8 cellular contexts compared by ENCODE assay signal in the genomic region with DNA sequence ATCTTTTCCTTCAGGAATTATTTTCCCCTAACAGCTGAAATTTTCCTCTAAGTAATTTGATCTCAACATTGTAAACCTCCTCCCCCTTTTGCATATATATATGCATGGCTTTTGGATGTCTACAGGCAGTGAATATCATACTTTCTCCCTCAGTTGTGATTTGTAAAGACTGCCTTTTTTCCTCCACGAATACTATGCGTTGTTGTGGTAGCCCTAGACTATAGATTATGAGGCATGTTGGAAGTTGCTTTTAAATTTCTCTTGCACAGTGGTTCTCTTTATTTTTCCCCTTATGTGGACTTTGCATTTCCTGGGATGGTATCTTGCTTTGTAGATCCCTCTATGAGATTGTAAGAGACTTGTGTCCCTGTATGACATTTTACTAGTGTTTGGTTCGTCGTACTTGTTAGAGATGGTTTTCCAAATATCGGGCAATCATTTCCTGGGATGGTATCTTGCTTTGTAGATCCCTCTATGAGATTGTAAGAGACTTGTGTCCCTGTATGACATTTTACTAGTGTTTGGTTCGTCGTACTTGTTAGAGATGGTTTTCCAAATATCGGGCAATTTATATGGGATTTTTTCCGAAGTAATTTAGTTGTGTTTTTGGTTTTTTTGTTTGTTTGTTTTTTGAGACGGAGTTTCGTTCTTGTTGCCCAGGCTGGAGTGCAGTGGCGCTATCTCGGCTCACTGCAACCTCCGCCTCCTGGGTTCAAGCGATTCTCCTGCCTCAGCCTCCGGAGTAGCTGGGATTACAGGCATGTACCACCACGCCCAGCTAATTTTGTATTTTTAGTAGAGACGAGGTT. TPM values are rescaled to one million over a fixed set of nuclear protein-coding genes. Genes with fewer than 3 reads are reported as not detected.
A peak's percentile ranks its signal among the peaks of the same experiment; 100 is the strongest.
DNase-seq lines count a peak whose midpoint lies in the region; ATAC-seq, FAIRE-seq and TF ChIP-seq lines count a peak whose summit lies in the region.
"Not testable (repeated sequence)": the region's sequence is repeated elsewhere in the genome, so short reads cannot be mapped to it uniquely, and the experiment has no call there.

No MANE protein-coding gene starts in this region.

- H3K27ac Mint-ChIP-seq in CD4-positive, CD25-positive, alpha-beta regulatory T cell = peak overlapping the region; percentile 79 to 98 (median 94)
- peak overlapping the region; percentile 95 for H3K27ac Mint-ChIP-seq in activated naive CD8-positive, alpha-beta T cell
- H3K27ac Mint-ChIP-seq in endodermal cell = peak overlapping the region; percentile 95

- H3K27me3 ChIP-seq in CD4-positive, CD25-positive, alpha-beta regulatory T cell (ENCODE audit: control insufficient read depth, insufficient read depth, low read length); SJCRH30; endodermal cell (ENCODE audit: control insufficient read depth, insufficient read depth, low read length, poor library complexity, severe bottlenecking); neuron (ENCODE audit: insufficient read depth, low read length); suprapubic skin: not testable (repeated sequence)

- not testable (repeated sequence) for H3K27me3 Mint-ChIP-seq in CD4-positive, CD25-positive, alpha-beta regulatory T cell; activated naive CD8-positive, alpha-beta T cell; endodermal cell (ENCODE audit: insufficient read depth)

- H3K36me3 Mint-ChIP-seq in CD4-positive, CD25-positive, alpha-beta regulatory T cell; activated naive CD8-positive, alpha-beta T cell; endodermal cell (ENCODE audit: low read depth): not testable (repeated sequence)

- not testable (repeated sequence) for TF ChIP-seq EP300 in suprapubic skin (IDR thresholded peaks at IDR 0.05)

- not testable (repeated sequence) for TF ChIP-seq CTCF in endodermal cell (conservative IDR thresholded peaks at IDR 0.05); suprapubic skin (IDR thresholded peaks at IDR 0.05)

- H3K9ac ChIP-seq in endodermal cell (ENCODE audit: extremely low read depth, low read length, poor library complexity, severe bottlenecking) = peak overlapping the region; percentile 65

- not testable (repeated sequence) for ATAC-seq in CD4-positive, CD25-positive, alpha-beta regulatory T cell (ENCODE audit: low read depth in 2 of 2)

- TF ChIP-seq POLR2A in suprapubic skin (IDR thresholded peaks at IDR 0.05) = not testable (repeated sequence)

- peak overlapping the region; percentile 97 to 100 (median 98) for H3K4me3 Mint-ChIP-seq in CD4-positive, CD25-positive, alpha-beta regulatory T cell
- H3K4me3 Mint-ChIP-seq in activated naive CD8-positive, alpha-beta T cell = peak overlapping the region; percentile 100
- peak overlapping the region; percentile 99 for H3K4me3 Mint-ChIP-seq in endodermal cell

- 86 to 93% methylated on average over 3 to 16 of the region's 18 CpGs for WGBS in endodermal cell (ENCODE audit: insufficient coverage in 1 of 2, insufficient read length in 1 of 2), 2 experiments
- 71% methylated on average over 18 of the region's 18 CpGs for WGBS in suprapubic skin

- H3K36me3 ChIP-seq in CD4-positive, CD25-positive, alpha-beta regulatory T cell (ENCODE audit: control insufficient read depth, insufficient read depth, low read length); SJCRH30; suprapubic skin: not testable (repeated sequence)
- H3K36me3 ChIP-seq in endodermal cell (ENCODE audit: control insufficient read depth, insufficient read depth, low read length) = peaks cover 13% of the 10 kb centered on the region
- peaks cover 10% of the 10 kb centered on the region for H3K36me3 ChIP-seq in neuron (ENCODE audit: insufficient read depth, low read length)

- H3K4me1 ChIP-seq in CD4-positive, CD25-positive, alpha-beta regulatory T cell (ENCODE audit: control insufficient read depth, insufficient read depth, low read length, poor library complexity, severe bottlenecking) = peaks cover 45% of the 10 kb centered on the region
- peaks cover 28% of the 10 kb centered on the region for H3K4me1 ChIP-seq in SJCRH30
- H3K4me1 ChIP-seq in endodermal cell (ENCODE audit: control insufficient read depth, insufficient read depth, low read length) = not testable (repeated sequence)
- H3K4me1 ChIP-seq in neuron (ENCODE audit: insufficient read depth, low read length) = peaks cover 26% of the 10 kb centered on the region
- peaks cover 44% of the 10 kb centered on the region for H3K4me1 ChIP-seq in suprapubic skin

- H2AFZ ChIP-seq in neuron (ENCODE audit: low read depth, low read length) = not testable (repeated sequence)

- not testable (repeated sequence) for H3K9me3 Mint-ChIP-seq in CD4-positive, CD25-positive, alpha-beta regulatory T cell; activated naive CD8-positive, alpha-beta T cell (ENCODE audit: low read depth); endodermal cell

- H3K9me3 ChIP-seq in CD4-positive, CD25-positive, alpha-beta regulatory T cell (ENCODE audit: control insufficient read depth in 2 of 2, low read length in 2 of 2); SJCRH30 (replicated peaks); endodermal cell (ENCODE audit: control insufficient read depth, low read length); neuron (ENCODE audit: low read length); suprapubic skin: not testable (repeated sequence)

- peak; percentile 68 for FAIRE-seq in islet of Langerhans (lab: Jason Lieb, UNC)

- DNase-seq in CD4-positive, CD25-positive, alpha-beta regulatory T cell; SJCRH30; endodermal cell; suprapubic skin (ENCODE audit: low spot score in 2 of 2): not testable (repeated sequence)
- DNase-seq in HT-29 (ENCODE audit: low spot score) = peak; percentile 35

- H3K4me1 Mint-ChIP-seq in CD4-positive, CD25-positive, alpha-beta regulatory T cell = peaks cover 29 to 72% (median 53%) of the 10 kb centered on the region in 4 donors
- peaks cover 62% of the 10 kb centered on the region for H3K4me1 Mint-ChIP-seq in activated naive CD8-positive, alpha-beta T cell (ENCODE audit: low read depth)
- peaks cover 23% of the 10 kb centered on the region for H3K4me1 Mint-ChIP-seq in endodermal cell

- H3K4me3 ChIP-seq in CD4-positive, CD25-positive, alpha-beta regulatory T cell (ENCODE audit: low read depth, low read length) = peak overlapping the region; percentile 95
- peak overlapping the region; percentile 78 for H3K4me3 ChIP-seq in SJCRH30
- H3K4me3 ChIP-seq in endodermal cell (ENCODE audit: low read length) = peak overlapping the region; percentile 95
- H3K4me3 ChIP-seq in neuron (ENCODE audit: low read length) = peak overlapping the region; percentile 89
- peak overlapping the region; percentile 98 for H3K4me3 ChIP-seq in suprapubic skin

- peak overlapping the region; percentile 94 for H3K27ac ChIP-seq in CD4-positive, CD25-positive, alpha-beta regulatory T cell (ENCODE audit: insufficient read depth, low read length, poor library complexity, severe bottlenecking)
- H3K27ac ChIP-seq in SJCRH30; endodermal cell (ENCODE audit: low read depth, low read length): not testable (repeated sequence)
- H3K27ac ChIP-seq in suprapubic skin = peak overlapping the region; percentile 97

RNA-seq across cellular contexts. Expression of a gene that starts 2.0 kb away (rescaled TPM):
- 25.7 TPM for total RNA-seq in CD4-positive, CD25-positive, alpha-beta regulatory T cell
- polyA plus RNA-seq in CD4-positive, CD25-positive, alpha-beta regulatory T cell = 10 to 100 TPM; 26.7 to 46.4 (median 36.1) TPM
- 20.7 and 21.3 TPM in 2 replicates for total RNA-seq in HT-29 (2014; rRNA removed; shearing (Covaris generic))
- 49.9 and 50.8 TPM in 2 replicates for total RNA-seq in SJCRH30 (2014; rRNA removed; shearing (Covaris generic))
- total RNA-seq in endodermal cell (10 to 100 TPM; 40.3 to 46.5 TPM), suprapubic skin (10 to 100 TPM; 16.3 to 48.3 (median 35.2) TPM)
- 42.0 TPM for polyA plus RNA-seq in endodermal cell (2013, experiment 1 of 2)
- polyA plus RNA-seq in endodermal cell (2013, experiment 2 of 2) = 38.2 TPM

RNA-seq across cellular contexts. Expression of a gene that starts 2.3 kb away (rescaled TPM):
- total RNA-seq in CD4-positive, CD25-positive, alpha-beta regulatory T cell = 140 TPM
- 10 to 100 TPM; 68.1 to 81.5 (median 71.8) TPM for polyA plus RNA-seq in CD4-positive, CD25-positive, alpha-beta regulatory T cell
- total RNA-seq in HT-29 (2014; rRNA removed; shearing (Covaris generic)) = 41.7 and 54.5 TPM in 2 replicates
- 129 and 142 TPM in 2 replicates for total RNA-seq in SJCRH30 (2014; rRNA removed; shearing (Covaris generic))
- 100 to 1,000 TPM in 1 of 2 donors, 10 to 100 TPM in 1; 94.2 to 102 TPM for total RNA-seq in endodermal cell
- 107 TPM for polyA plus RNA-seq in endodermal cell (2013, experiment 1 of 2)
- 106 TPM for polyA plus RNA-seq in endodermal cell (2013, experiment 2 of 2)
- 100 to 1,000 TPM in 1 of 4 donors, 10 to 100 TPM in 3; 47.1 to 109 (median 60.3) TPM for total RNA-seq in suprapubic skin

RNA-seq across cellular contexts. Expression of a gene that starts 57.0 kb away (rescaled TPM):
- 26.9 TPM for total RNA-seq in CD4-positive, CD25-positive, alpha-beta regulatory T cell
- 100 to 1,000 TPM; 102 to 121 (median 104) TPM for polyA plus RNA-seq in CD4-positive, CD25-positive, alpha-beta regulatory T cell
- 6.8 and 10.5 TPM in 2 replicates for total RNA-seq in HT-29 (2014; rRNA removed; shearing (Covaris generic))
- 67.0 and 69.3 TPM in 2 replicates for total RNA-seq in SJCRH30 (2014; rRNA removed; shearing (Covaris generic))
- total RNA-seq in endodermal cell (10 to 100 TPM; 22.6 to 31.3 TPM), suprapubic skin (10 to 100 TPM; 27.8 to 66.2 (median 51.0) TPM)
- polyA plus RNA-seq in endodermal cell (2013, experiment 1 of 2) = 60.5 TPM
- 63.1 TPM for polyA plus RNA-seq in endodermal cell (2013, experiment 2 of 2)
